Comparison of ENCODE assay signal across 12 cellular contexts in genomic region chr5:73540192-73540591, GRCh38. TPM values are rescaled to one million over a fixed set of nuclear protein-coding genes. Genes with fewer than 3 reads are reported as not detected.
A peak's percentile ranks its signal among the peaks of the same experiment; 100 is the strongest.
DNase-seq lines count a peak whose midpoint lies in the region; ATAC-seq and TF ChIP-seq lines count a peak whose summit lies in the region.
"Had no signal": no experiment of that assay in that cellular context is flagged by ENCODE, and none has a peak within 500 bp of the region (broad histone marks: within the 10 kb centered on the region; RNA-seq: fewer than 3 reads in every experiment).

No MANE protein-coding gene starts in this region.

- H3K27ac ChIP-seq in hepatocyte = no peak overlapping the region
- no peak overlapping the region for H3K27ac ChIP-seq in uterus
- H3K27ac ChIP-seq: ovary had no signal

- H3K27me3 ChIP-seq in adipocyte (replicated peaks; ENCODE audit: control insufficient read depth, insufficient read depth, low read length) (no peaks in the 10 kb centered on the region), hepatocyte (no peaks in the 10 kb centered on the region), uterus (no peaks in the 10 kb centered on the region)
- H3K27me3 ChIP-seq: ovary had no signal

- H3K9me3 ChIP-seq in adipocyte (ENCODE audit: control insufficient read depth, low read length) (peaks cover 2% of the 10 kb centered on the region), hepatocyte (ENCODE audit: low read depth) (no peaks in the 10 kb centered on the region), uterus (no peaks in the 10 kb centered on the region)
- H3K9me3 ChIP-seq: ovary had no signal

- H3K79me2 ChIP-seq in hepatocyte = no peaks in the 10 kb centered on the region

- no peak for TF ChIP-seq POLR2A in uterus (IDR thresholded peaks at IDR 0.05)

- 76% methylated on average over 3 of the region's 3 CpGs for WGBS in hepatocyte (ENCODE audit: low lambda C conversion rate, missing lambda C conversion rate)

- H3K36me3 ChIP-seq in adipocyte (ENCODE audit: control insufficient read depth, insufficient read depth, low read length, severe bottlenecking) (no peaks in the 10 kb centered on the region), hepatocyte (replicated peaks; ENCODE audit: insufficient read depth, low read depth) (no peaks in the 10 kb centered on the region), uterus (no peaks in the 10 kb centered on the region)
- H3K36me3 ChIP-seq: ovary had no signal

- DNase-seq in AG20443 (ENCODE audit: low spot score) (peak; percentile 61), HK-2 (ENCODE audit: unreplicated experiment) (peak; percentile 39), adipocyte (ENCODE audit: low read depth) (peak; percentile 22), hepatocyte (ENCODE audit: low spot score) (peak; percentile 28), DMS114 treated with DMSO at 0.1 percent for 48 hours (lab: John Stamatoyannopoulos, UW; ENCODE audit: unreplicated experiment) (no peak), uterus (no peak), DMS 273 treated with DMSO at 0.1 percent for 48 hours (lab: John Stamatoyannopoulos, UW) (no peak)
- DNase-seq: activated T-cell treated with anti-CD3 and anti-CD28 coated beads, Interleukin-2, amount 50 U/mL, for 1 hour; NCI-H1092; ovary; stimulated activated CD4-positive, alpha-beta T cell treated with anti-CD3 and anti-CD28 coated beads, Interleukin-4, amount 100 ng/mL, for 24 hours had no signal

- H3K4me1 ChIP-seq in adipocyte (ENCODE audit: control insufficient read depth, insufficient read depth, low read length) (peaks cover 13% of the 10 kb centered on the region), hepatocyte (ENCODE audit: insufficient read depth) (peaks cover 14% of the 10 kb centered on the region), uterus (no peaks in the 10 kb centered on the region)

- H3K4me3 ChIP-seq in adipocyte (ENCODE audit: low read length) (no peak overlapping the region), hepatocyte (no peak overlapping the region), uterus (no peak overlapping the region)
- H3K4me3 ChIP-seq: ovary had no signal

- no peak for ATAC-seq in HG02642 (IDR thresholded peaks at IDR 0.05; ENCODE audit: poor library complexity, unreplicated experiment)

- TF ChIP-seq CTCF in hepatocyte (IDR thresholded peaks at IDR 0.05; ENCODE audit: poor library complexity) = no peak
- no peak for TF ChIP-seq CTCF in uterus (IDR thresholded peaks at IDR 0.05)

- H3K9me2 ChIP-seq in hepatocyte (replicated peaks; ENCODE audit: insufficient read depth) = no peaks in the 10 kb centered on the region

- intact Hi-C loops in uterus (cut with DNase I; ENCODE audit: low total_unique reads) = no loop called here

- H2AFZ ChIP-seq in hepatocyte = no peak overlapping the region

- H4K20me1 ChIP-seq in hepatocyte (ENCODE audit: insufficient read depth, poor library complexity, severe bottlenecking) = no peaks in the 10 kb centered on the region

- no peak overlapping the region for H3K9ac ChIP-seq in adipocyte (ENCODE audit: low read length)

- H3K4me2 ChIP-seq in hepatocyte = no peak overlapping the region

RNA-seq across cellular contexts. Expression of gene ANKRA2, which starts 25.2 kb away (rescaled TPM):
- total RNA-seq in hepatocyte = 26.4 and 27.7 TPM in 2 replicates
- polyA plus RNA-seq in hepatocyte = 23.6 and 31.2 TPM in 2 replicates
- total RNA-seq in uterus = 10 to 100 TPM; 29.4 to 99.9 (median 45.8) TPM

RNA-seq across cellular contexts. Expression of gene UTP15, which starts 25.4 kb away (rescaled TPM):
- total RNA-seq in hepatocyte (20.7 and 29.9 TPM in 2 replicates), uterus (10 to 100 TPM in 2 of 4 donors, 1 to 10 TPM in 2; 6.9 to 54.5 (median 13.7) TPM)
- polyA plus RNA-seq in hepatocyte = 9.2 and 11.0 TPM in 2 replicates

RNA-seq across cellular contexts. Expression of gene BTF3, which starts 42.0 kb away (rescaled TPM):
- total RNA-seq in hepatocyte (423 and 456 TPM in 2 replicates), uterus (100 to 1,000 TPM; 247 to 690 (median 555) TPM)
- 390 and 430 TPM in 2 replicates for polyA plus RNA-seq in hepatocyte

Comparison
In these comparisons a context has a peak if more than half of its experiments do, and no peak if none do; other contexts are left out.
1. DNase-seq: peak in AG20443 (single experiment), HK-2 (single experiment), adipocyte (single experiment) and hepatocyte (single experiment); none in DMS114 treated with DMSO at 0.1 percent for 48 hours (single experiment), uterus (0 of 2) and DMS 273 treated with DMSO at 0.1 percent for 48 hours (single experiment).